Comparison of ENCODE assay signal across 30 cellular contexts in genomic region chr5:174421408-174421805, GRCh38.
"Had no signal": no experiment of that assay in that cellular context is flagged by ENCODE, and none has a peak within 500 bp of the region (broad histone marks: within the 10 kb centered on the region; RNA-seq: fewer than 3 reads in every experiment).

No MANE protein-coding gene starts in this region.

- H3K9me3 ChIP-seq: esophagus squamous epithelium, heart left ventricle had no signal

- ATAC-seq: activated CD4-positive, CD25-positive, alpha-beta regulatory T cell treated with anti-CD3 and anti-CD28 coated beads, Interleukin-2, amount 50 U/mL, for 24 hours; activated CD8-positive, alpha-beta T cell treated with anti-CD3 and anti-CD28 coated beads for 36 hours; activated T-cell treated with anti-CD3 and anti-CD28 coated beads, Interleukin-2, amount 50 U/mL, for 4 hours; activated T-helper 17 cell treated with anti-CD3 and anti-CD28 coated beads, Interleukin-2, amount 50 U/mL, for 72 hours; effector memory CD8-positive, alpha-beta T cell; heart left ventricle; T-helper 17 cell had no signal

- H3K27me3 ChIP-seq: brain microvascular endothelial cell had no signal

- H3K36me3 ChIP-seq: brain microvascular endothelial cell, esophagus squamous epithelium, heart left ventricle, WERI-Rb-1 had no signal

- H3K4me3 ChIP-seq: esophagus squamous epithelium, heart left ventricle had no signal

- H3K27ac ChIP-seq: brain microvascular endothelial cell, esophagus squamous epithelium, heart left ventricle, WERI-Rb-1 had no signal

- DNase-seq: activated B cell treated with CpG ODN at 0.5 μM for 24 hours; activated CD4-positive, alpha-beta T cell treated with anti-CD3 and anti-CD28 coated beads for 48 hours; activated CD4-positive, alpha-beta T cell treated with anti-CD3 and anti-CD28 coated beads, Interleukin-2, amount 50 U/mL, for 1 hour; activated CD4-positive, alpha-beta T cell treated with anti-CD3 and anti-CD28 coated beads, Interleukin-2, amount 50 U/mL, for 48 hours; activated CD8-positive, alpha-beta memory T cell treated with anti-CD3 and anti-CD28 coated beads for 24 hours; activated CD8-positive, alpha-beta T cell treated with anti-CD3 and anti-CD28 coated beads for 36 hours; activated effector memory CD4-positive, alpha-beta T cell treated with Interleukin-2 at 50 U/mL for 16 hours; activated gamma-delta T cell treated with Interleukin-2 at 50 U/mL for 16 hours; activated naive CD4-positive, alpha-beta T cell treated with anti-CD3 and anti-CD28 coated beads, Interleukin-2, amount 50 U/mL, for 16 hours; activated naive CD4-positive, alpha-beta T cell treated with Interleukin-2 at 50 U/mL for 16 hours; activated T-cell treated with anti-CD3 and anti-CD28 coated beads, Interleukin-2, amount 50 U/mL, for 4 hours; amniotic stem cell; anterior cingulate cortex; brain microvascular endothelial cell; caudate nucleus; cortex of kidney; dermis blood vessel endothelial cell; effector CD4-positive, alpha-beta T cell; effector memory CD8-positive, alpha-beta T cell; erythroblast; esophagus squamous epithelium; foreskin melanocyte; glutamatergic neuron; heart left ventricle; T-helper 1 cell; T-helper 17 cell; T1000; WERI-Rb-1 had no signal
